Comparison of ENCODE assay signal across 8 cellular contexts in genomic region chr15:61571026-61571425, GRCh38.
"Had no signal": no experiment of that assay in that cellular context is flagged by ENCODE, and none has a peak within 500 bp of the region (broad histone marks: within the 10 kb centered on the region; RNA-seq: fewer than 3 reads in every experiment).

No MANE protein-coding gene starts in this region.

- ATAC-seq: GM12878 had no signal

- FAIRE-seq: G401.6, GM12878, GM12891, GM12892, GM18507, GM19239 had no signal

- DNase-seq: GDM1, GF-D8 had no signal

- H3K4me3 ChIP-seq: GM12878 had no signal
